ENCODE assay signal across 11 cellular contexts in genomic region chr7:106369349-106369748, GRCh38.
DNase-seq lines count a peak whose midpoint lies in the region; ATAC-seq, FAIRE-seq and TF ChIP-seq lines count a peak whose summit lies in the region.
"Had no signal": no experiment of that assay in that cellular context is flagged by ENCODE, and none has a peak within 500 bp of the region (broad histone marks: within the 10 kb centered on the region; RNA-seq: fewer than 3 reads in every experiment).

No MANE protein-coding gene starts in this region.

- no peak for FAIRE-seq in HTR-8/SVneo (lab: Jason Lieb, UNC)

- in situ Hi-C loops in GM13977 (cut with MboI; ENCODE audit: low pct_unique_long_range_greater_than_20kb, low sequenced_read_pairs, unreplicated experiment) = no loop called here

- no peak for ATAC-seq in GM18907 (IDR thresholded peaks at IDR 0.05; ENCODE audit: unreplicated experiment)
- ATAC-seq: activated T-cell treated with anti-CD3 and anti-CD28 coated beads, Interleukin-2, amount 50 U/mL, for 4 hours had no signal

- peak; percentile 74 for DNase-seq in AG08395 (ENCODE audit: low spot score)
- DNase-seq in GM03348 (ENCODE audit: low spot score) = peak; percentile 61
- DNase-seq in amniotic epithelial cell (ENCODE audit: low read depth) = peak; percentile 67
- DNase-seq in inferior parietal cortex (ENCODE audit: extremely low spot score) = peak; percentile 32
- DNase-seq in GM13977 (ENCODE audit: low spot score) = no peak
- no peak for DNase-seq in HTR-8/SVneo (ENCODE audit: insufficient read length, low spot score)
- no peak for DNase-seq in SIG-M5 treated with dmso at 0.1 percent for 504 hours (lab: John Stamatoyannopoulos, UW; ENCODE audit: unreplicated experiment)
- DNase-seq: activated T-cell treated with anti-CD3 and anti-CD28 coated beads, Interleukin-2, amount 50 U/mL, for 4 hours; NCI-H1930; RPMI8226 had no signal

- TF ChIP-seq CTCF in GM13977 (IDR thresholded peaks at IDR 0.05; ENCODE audit: extremely low read depth, insufficient read depth, missing control alignments) = no peak

Comparison
In these comparisons a context has a peak if more than half of its experiments do, and no peak if none do; other contexts are left out.
1. DNase-seq: peak in AG08395 (single experiment), GM03348 (single experiment), amniotic epithelial cell (single experiment) and inferior parietal cortex (single experiment); none in GM13977 (single experiment), HTR-8/SVneo (single experiment) and SIG-M5 treated with dmso at 0.1 percent for 504 hours (single experiment).